23 cellular contexts compared by ENCODE assay signal in the genomic region with DNA sequence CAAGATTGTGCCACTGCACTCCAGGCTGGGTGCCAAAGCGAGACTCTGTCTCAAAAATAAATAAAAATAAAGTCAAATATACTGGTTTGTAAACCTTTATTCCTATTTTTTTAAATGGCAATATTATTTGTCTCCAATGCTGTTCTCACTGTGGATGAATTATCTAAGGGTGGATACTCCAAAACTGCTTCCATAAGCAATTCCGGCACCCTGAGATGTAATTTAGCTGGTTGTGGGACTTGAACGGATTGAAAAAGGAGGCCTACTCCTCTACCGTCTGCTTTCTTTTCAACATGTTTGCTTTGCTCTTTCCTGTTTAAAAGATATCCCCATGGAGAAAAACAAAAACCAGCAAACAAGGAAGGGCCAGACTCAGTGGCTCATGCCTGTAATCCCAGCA.
"Had no signal": no experiment of that assay in that cellular context is flagged by ENCODE, and none has a peak within 500 bp of the region (broad histone marks: within the 10 kb centered on the region; RNA-seq: fewer than 3 reads in every experiment).

No MANE protein-coding gene starts in this region.

- H3K27me3 ChIP-seq: dorsolateral prefrontal cortex, esophagus muscularis mucosa, gastrocnemius medialis, left lung had no signal

- H3K9me3 ChIP-seq: gastrocnemius medialis, left lung, lower lobe of right lung, mucosa of descending colon had no signal

- ATAC-seq: foreskin keratinocyte; gastrocnemius medialis; heart right ventricle; left cardiac atrium; left lung; left ventricle myocardium superior; lower lobe of right lung; mucosa of descending colon; naive thymus-derived CD8-positive, alpha-beta T cell had no signal

- H3K4me3 ChIP-seq: coronary artery, dorsolateral prefrontal cortex, esophagus muscularis mucosa, gastrocnemius medialis, heart right ventricle, left lung, lower lobe of right lung, mucosa of descending colon had no signal

- H3K27ac ChIP-seq: coronary artery, dorsolateral prefrontal cortex, esophagus muscularis mucosa, foreskin keratinocyte, gastrocnemius medialis, heart right ventricle, left lung, lower lobe of right lung had no signal

- FAIRE-seq: endothelial cell of umbilical vein, islet of Langerhans, keratinocyte had no signal

- DNase-seq: dermis blood vessel endothelial cell; dorsolateral prefrontal cortex; effector CD4-positive, alpha-beta T cell; effector memory CD4-positive, alpha-beta T cell; foreskin keratinocyte; gastrocnemius medialis; glutamatergic neuron; head of caudate nucleus; heart right ventricle; hippocampal formation; left cardiac atrium; left lung; left ventricle myocardium superior; lower lobe of right lung; mesenchymal stem cell; mucosa of descending colon; naive B cell; naive thymus-derived CD8-positive, alpha-beta T cell had no signal

- H3K36me3 ChIP-seq: esophagus muscularis mucosa, gastrocnemius medialis, heart right ventricle, left lung, lower lobe of right lung had no signal

- H3K4me1 ChIP-seq: esophagus muscularis mucosa, foreskin keratinocyte, gastrocnemius medialis, heart right ventricle, left lung, lower lobe of right lung had no signal
